Comparison of ENCODE assay signal across 25 cellular contexts in the genomic region with DNA sequence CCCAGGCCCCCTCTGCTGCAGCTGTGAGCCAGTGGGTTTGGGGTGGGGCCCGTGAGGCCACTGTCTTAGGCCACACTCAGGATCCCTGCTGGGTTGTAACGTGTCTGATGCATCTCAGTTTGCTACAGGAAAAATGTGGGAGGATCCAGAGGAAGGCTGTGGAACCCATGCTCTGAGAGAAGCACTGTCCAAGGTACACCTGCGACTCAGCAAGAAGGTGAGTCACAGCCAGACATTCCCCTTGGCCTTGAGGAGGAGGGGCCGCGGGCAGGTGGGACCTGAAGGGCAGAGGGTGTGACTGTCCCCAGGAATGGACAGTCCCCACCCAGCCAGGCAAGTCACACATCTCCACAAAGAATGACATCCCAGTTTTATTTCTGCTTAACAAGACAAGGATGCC. TPM values are rescaled to one million over a fixed set of nuclear protein-coding genes. Genes with fewer than 3 reads are reported as not detected.
"Had no signal": no experiment of that assay in that cellular context is flagged by ENCODE, and none has a peak within 500 bp of the region (broad histone marks: within the 10 kb centered on the region; RNA-seq: fewer than 3 reads in every experiment).

No MANE protein-coding gene starts in this region.

- H3K4me3 ChIP-seq: ascending aorta, tibial artery had no signal

- ATAC-seq: activated T-cell treated with anti-CD3 and anti-CD28 coated beads, Interleukin-2, amount 50 U/mL, for 72 hours; natural killer cell treated with Interleukin-12 subunit alpha and Interleukin-12 subunit beta and Interleukin-15 and Interleukin-18, amount 100 ng/mL, for 72 hours; stimulated activated naive CD8-positive, alpha-beta T cell treated with anti-CD3 and anti-CD28 coated beads, Interleukin-15, Interleukin-2, amounts not matched to agents 100 U/mL and 50 U/mL, for 24 hours had no signal

- H3K27me3 Mint-ChIP-seq: dendritic cell treated with granulocyte-macrophage colony-stimulating factor and Interleukin-4, amounts not matched to agents 40 ng/mL and 50 ng/mL, for 4 days had no signal

- H3K36me3 ChIP-seq: ascending aorta, tibial artery, WERI-Rb-1 had no signal

- H3K9me3 ChIP-seq: ascending aorta, tibial artery had no signal

- H3K9me3 Mint-ChIP-seq: activated naive CD4-positive, alpha-beta T cell treated with anti-CD3 and anti-CD28 coated beads, Interleukin-2, amount 50 U/mL, for 24 hours; activated T-cell treated with anti-CD3 and anti-CD28 coated beads, Interleukin-2, amount 50 U/mL, for 72 hours; dendritic cell treated with granulocyte-macrophage colony-stimulating factor and Interleukin-4, amounts not matched to agents 40 ng/mL and 50 ng/mL, for 4 days; natural killer cell treated with Interleukin-12 subunit alpha and Interleukin-12 subunit beta and Interleukin-15 and Interleukin-18, amount 100 ng/mL, for 72 hours had no signal

- H3K27ac Mint-ChIP-seq: activated naive CD4-positive, alpha-beta T cell treated with anti-CD3 and anti-CD28 coated beads, Interleukin-2, amount 50 U/mL, for 24 hours; activated T-cell treated with anti-CD3 and anti-CD28 coated beads, Interleukin-2, amount 50 U/mL, for 72 hours; dendritic cell treated with granulocyte-macrophage colony-stimulating factor and Interleukin-4, amounts not matched to agents 40 ng/mL and 50 ng/mL, for 4 days; natural killer cell treated with Interleukin-12 subunit alpha and Interleukin-12 subunit beta and Interleukin-15 and Interleukin-18, amount 100 ng/mL, for 72 hours had no signal

- H3K36me3 Mint-ChIP-seq: activated naive CD4-positive, alpha-beta T cell treated with anti-CD3 and anti-CD28 coated beads, Interleukin-2, amount 50 U/mL, for 24 hours; natural killer cell treated with Interleukin-12 subunit alpha and Interleukin-12 subunit beta and Interleukin-15 and Interleukin-18, amount 100 ng/mL, for 72 hours had no signal

- H3K27me3 ChIP-seq: ascending aorta had no signal

- DNase-seq: activated CD4-positive, alpha-beta T cell treated with anti-CD3 and anti-CD28 coated beads for 1 hour; activated CD8-positive, alpha-beta memory T cell treated with anti-CD3 and anti-CD28 coated beads for 24 hours; activated CD8-positive, alpha-beta memory T cell treated with anti-CD3 and anti-CD28 coated beads, Interleukin-2, amount 50 U/mL, for 48 hours; activated gamma-delta T cell; activated T-cell treated with anti-CD3 and anti-CD28 coated beads, Interleukin-2, amount 50 U/mL, for 72 hours; effector CD8-positive, alpha-beta T cell; foreskin melanocyte; glutamatergic neuron; hypothalamus; mesenchymal stem cell; stimulated activated CD4-positive, alpha-beta T cell treated with anti-CD3 and anti-CD28 coated beads, Interleukin-2, amount 100 ng/mL, for 24 hours; stimulated activated naive CD8-positive, alpha-beta T cell treated with anti-CD3 and anti-CD28 coated beads, Interleukin-15, Interleukin-2, amounts not matched to agents 100 U/mL and 50 U/mL, for 24 hours; substantia nigra; T-helper 2 cell; tibial artery; WERI-Rb-1 had no signal

- H3K4me1 ChIP-seq: ascending aorta, tibial artery had no signal

- H3K27ac ChIP-seq: ascending aorta, tibial artery, WERI-Rb-1 had no signal

- H3K4me1 Mint-ChIP-seq: activated naive CD4-positive, alpha-beta T cell treated with anti-CD3 and anti-CD28 coated beads, Interleukin-2, amount 50 U/mL, for 24 hours had no signal

- H3K4me3 Mint-ChIP-seq: activated naive CD4-positive, alpha-beta T cell treated with anti-CD3 and anti-CD28 coated beads, Interleukin-2, amount 50 U/mL, for 24 hours; activated T-cell treated with anti-CD3 and anti-CD28 coated beads, Interleukin-2, amount 50 U/mL, for 72 hours; dendritic cell treated with granulocyte-macrophage colony-stimulating factor and Interleukin-4, amounts not matched to agents 40 ng/mL and 50 ng/mL, for 4 days; natural killer cell treated with Interleukin-12 subunit alpha and Interleukin-12 subunit beta and Interleukin-15 and Interleukin-18, amount 100 ng/mL, for 72 hours had no signal

RNA-seq across cellular contexts. Expression of a gene that starts 27.8 kb away (rescaled TPM):
- total RNA-seq: activated T-cell treated with anti-CD3 and anti-CD28 coated beads, Interleukin-2, amount 50 U/mL, for 72 hours; ascending aorta; chondrocyte; fibroblast of lung; liver; natural killer cell treated with Interleukin-12 subunit alpha and Interleukin-12 subunit beta and Interleukin-15 and Interleukin-18, amount 100 ng/mL, for 72 hours; renal cortical epithelial cell; urinary bladder had no signal
- polyA plus RNA-seq: fibroblast of lung, liver, urinary bladder had no signal
